8 cellular contexts compared by ENCODE assay signal in genomic region chr11:111870522-111870886, GRCh38. TPM values are rescaled to one million over a fixed set of nuclear protein-coding genes. Genes with fewer than 3 reads are reported as not detected.
DNase-seq lines count a peak whose midpoint lies in the region; TF ChIP-seq lines count a peak whose summit lies in the region.

No MANE protein-coding gene starts in this region.

- TF ChIP-seq CTCF in GM12864 (IDR thresholded peaks at IDR 0.05; ENCODE audit: low read depth, low read length, missing control alignments), result no peak
- TF ChIP-seq CTCF in fibroblast of villous mesenchyme (IDR thresholded peaks at IDR 0.05; ENCODE audit: insufficient read depth, low read depth, low read length), result no peak
- no peak for TF ChIP-seq CTCF in smooth muscle cell (IDR thresholded peaks at IDR 0.05; ENCODE audit: borderline replicate concordance, insufficient read depth, poor library complexity, severe bottlenecking)

- H3K4me3 ChIP-seq in GM12864 (ENCODE audit: low read depth, low read length), result peak overlapping the region; percentile 97
- peak overlapping the region; percentile 72 for H3K4me3 ChIP-seq in HAP-1
- H3K4me3 ChIP-seq in SJCRH30, result peak overlapping the region; percentile 99
- H3K4me3 ChIP-seq in fibroblast of villous mesenchyme (ENCODE audit: low read depth, low read length), result peak overlapping the region; percentile 87
- peak overlapping the region; percentile 99 for H3K4me3 ChIP-seq in smooth muscle cell

- peaks cover 4% of the 10 kb centered on the region for H3K36me3 ChIP-seq in HAP-1 (replicated peaks)
- H3K36me3 ChIP-seq in SJCRH30, result no peaks in the 10 kb centered on the region; the same call in 1 of the 2 replicates
- H3K36me3 ChIP-seq in smooth muscle cell (ENCODE audit: low read depth), result peaks cover 6% of the 10 kb centered on the region

- in situ Hi-C loops in HAP-1 (cut with MboI; ENCODE audit: low sequenced_read_pairs), result loop anchor here (10.0 kb wide), 1 partner anchor 214 kb away; the partner anchor contains the start of genes SDHD and TIMM8B

- DNase-seq in GM12864 (ENCODE audit: low read depth), result no peak
- peak in 1 of 2 experiments; percentile 79 for DNase-seq in HAP-1 (ENCODE audit: low spot score in 2 of 2)
- DNase-seq in SJCRH30, result no peak
- no peak for DNase-seq in fibroblast of villous mesenchyme (ENCODE audit: low read depth)
- no peak for DNase-seq in smooth muscle cell (lab: John Stamatoyannopoulos, UW; ENCODE audit: unreplicated experiment)
- DNase-seq in islet precursor cell, result no peak
- DNase-seq in NCI-H187 (lab: John Stamatoyannopoulos, UW), result no peak
- DNase-seq in kidney tubule cell (ENCODE audit: low spot score), result no peak

- peak overlapping the region; percentile 81 for H3K9ac ChIP-seq in smooth muscle cell (ENCODE audit: low read depth)

- peak overlapping the region; percentile 99 for H2AFZ ChIP-seq in smooth muscle cell (ENCODE audit: low read depth)

- peaks cover 2% of the 10 kb centered on the region; the same call in 1 of the 2 replicates for H3K4me1 ChIP-seq in HAP-1
- no peaks in the 10 kb centered on the region for H3K4me1 ChIP-seq in SJCRH30
- H3K4me1 ChIP-seq in smooth muscle cell (ENCODE audit: low read depth), result peaks cover 10% of the 10 kb centered on the region

- no peaks in the 10 kb centered on the region for H4K20me1 ChIP-seq in smooth muscle cell (ENCODE audit: low read depth)

- H3K79me2 ChIP-seq in smooth muscle cell (ENCODE audit: low read depth), result peaks cover 10% of the 10 kb centered on the region

- peak overlapping the region; percentile 90 for H3K4me2 ChIP-seq in smooth muscle cell

- no peaks in the 10 kb centered on the region for H3K9me3 ChIP-seq in HAP-1
- no peaks in the 10 kb centered on the region for H3K9me3 ChIP-seq in SJCRH30 (replicated peaks)
- no peaks in the 10 kb centered on the region for H3K9me3 ChIP-seq in smooth muscle cell (replicated peaks; ENCODE audit: low read depth)

- no peaks in the 10 kb centered on the region for H3F3A ChIP-seq in smooth muscle cell (ENCODE audit: low read depth)

- H3K27me3 ChIP-seq in HAP-1 (ENCODE audit: low read depth) (no peaks in the 10 kb centered on the region), SJCRH30 (no peaks in the 10 kb centered on the region), smooth muscle cell (ENCODE audit: low read depth) (no peaks in the 10 kb centered on the region)

- H3K27ac ChIP-seq in SJCRH30, result no peak overlapping the region
- no peak overlapping the region for H3K27ac ChIP-seq in smooth muscle cell (ENCODE audit: low read depth)

RNA-seq across cellular contexts. Expression of gene ALG9, which starts 0.9 kb away (rescaled TPM):
- total RNA-seq in SJCRH30 (2014; rRNA removed; shearing (Covaris generic)), result 29.7 and 31.4 TPM in 2 replicates
- total RNA-seq in fibroblast of villous mesenchyme (35.8 and 49.7 TPM in 2 replicates), smooth muscle cell (97.2 and 116 TPM in 2 replicates)
- polyA plus RNA-seq in smooth muscle cell, result 70.5 and 73.2 TPM in 2 replicates

RNA-seq across cellular contexts. Expression of gene FDXACB1, which starts 8.5 kb away (rescaled TPM):
- total RNA-seq in SJCRH30 (2014; rRNA removed; shearing (Covaris generic)), result 0.77 and 1.2 TPM in 2 replicates
- total RNA-seq in fibroblast of villous mesenchyme, result 2.3 and 4.3 TPM in 2 replicates
- 2.1 and 2.3 TPM in 2 replicates for total RNA-seq in smooth muscle cell
- 1.3 and 2.1 TPM in 2 replicates for polyA plus RNA-seq in smooth muscle cell

RNA-seq across cellular contexts. Expression of gene CFAP68, which starts 8.8 kb away (rescaled TPM):
- total RNA-seq in SJCRH30 (2014; rRNA removed; shearing (Covaris generic)), result 23.1 and 23.9 TPM in 2 replicates
- total RNA-seq in fibroblast of villous mesenchyme (4.3 and 7.7 TPM in 2 replicates), smooth muscle cell (2.7 and 10.5 TPM in 2 replicates)
- polyA plus RNA-seq in smooth muscle cell, result 17.6 and 19.2 TPM in 2 replicates

RNA-seq across cellular contexts. Expression of gene CRYAB, which starts 41.1 kb away (rescaled TPM):
- 3.4 and 4.1 TPM in 2 replicates for total RNA-seq in SJCRH30 (2014; rRNA removed; shearing (Covaris generic))
- total RNA-seq in fibroblast of villous mesenchyme (11.0 and 20.7 TPM in 2 replicates), smooth muscle cell (26.6 and 47.4 TPM in 2 replicates)
- polyA plus RNA-seq in smooth muscle cell, result 97.4 and 125 TPM in 2 replicates

RNA-seq across cellular contexts. Expression of gene HSPB2, which starts 42.0 kb away (rescaled TPM):
- total RNA-seq in SJCRH30 (2014; rRNA removed; shearing (Covaris generic)), result 1.0 and 1.5 TPM in 2 replicates
- total RNA-seq in fibroblast of villous mesenchyme (0.43 and 0.64 TPM in 2 replicates), smooth muscle cell (not detected in 2 replicates)
- polyA plus RNA-seq in smooth muscle cell, result 0.18 and 0.87 TPM in 2 replicates
